In the genomic region with DNA sequence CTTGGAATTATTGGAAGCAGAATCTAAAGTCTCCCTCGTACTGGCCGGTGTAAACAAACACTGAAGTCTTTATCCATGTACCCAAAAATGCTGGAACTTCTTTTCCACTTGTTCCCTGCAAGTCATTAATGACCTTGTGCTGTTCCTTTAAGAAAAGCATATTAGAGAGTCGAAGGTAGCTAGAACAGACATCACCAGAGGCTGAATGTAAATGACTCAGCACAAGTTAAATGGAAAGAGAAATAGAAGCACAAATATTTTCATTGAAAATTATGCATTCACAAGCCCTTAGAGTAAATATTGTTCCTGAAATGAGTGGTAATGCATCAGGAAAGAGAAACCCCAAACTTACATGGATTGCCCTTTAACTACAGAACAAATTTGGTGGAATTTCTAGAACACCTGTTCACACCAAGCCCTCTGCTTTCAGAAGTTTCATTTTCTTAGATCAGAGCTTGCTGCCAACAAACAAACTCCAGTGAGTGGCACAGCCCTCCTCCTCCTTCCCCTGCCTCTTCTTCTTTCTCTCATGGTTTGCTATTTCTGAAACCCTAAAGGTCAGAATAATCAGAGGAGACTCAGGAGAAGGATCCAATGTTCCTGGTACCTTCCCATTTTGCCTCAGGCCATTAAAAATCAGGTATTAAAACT, we compare ENCODE assay signal across 19 cellular contexts.
DNase-seq lines count a peak whose midpoint lies in the region; ATAC-seq and TF ChIP-seq lines count a peak whose summit lies in the region.
"Had no signal": no experiment of that assay in that cellular context is flagged by ENCODE, and none has a peak within 500 bp of the region (broad histone marks: within the 10 kb centered on the region; RNA-seq: fewer than 3 reads in every experiment).

No MANE protein-coding gene starts in this region.

- TF ChIP-seq CTCF in choroid plexus epithelial cell (conservative IDR thresholded peaks at IDR 0.05; ENCODE audit: low read depth, low read length) = no peak

- ATAC-seq in left colon (no peak), GM19395 (IDR thresholded peaks at IDR 0.05; ENCODE audit: unreplicated experiment) (no peak)
- ATAC-seq: left ventricle myocardium superior, Right ventricle myocardium inferior had no signal

- DNase-seq in EL (peak; percentile 4), NCI-H460 (ENCODE audit: extremely low read depth, low read depth) (peak; percentile 12), choroid plexus epithelial cell (ENCODE audit: low read depth) (peak; percentile 11), kidney tubule cell (ENCODE audit: low spot score) (peak; percentile 11), left colon (no peak), DMS79 (lab: John Stamatoyannopoulos, UW) (no peak), epidermal melanocyte (ENCODE audit: insufficient read length, low spot score) (no peak)
- DNase-seq: activated CD8-positive, alpha-beta memory T cell treated with anti-CD3 and anti-CD28 coated beads for 24 hours; activated naive CD8-positive, alpha-beta T cell treated with anti-CD3 and anti-CD28 coated beads for 36 hours; effector CD4-positive, alpha-beta T cell; GDM1; left ventricle myocardium superior; NCI-H1105; posterior cingulate gyrus; testis; WERI-Rb-1 had no signal

- intact Hi-C loops in left colon (cut with DNase I, micrococcal nuclease) = no loop called here

- H3K4me3 ChIP-seq in choroid plexus epithelial cell (ENCODE audit: low read depth, low read length) = no peak overlapping the region
- H3K4me3 ChIP-seq: smooth muscle cell, testis had no signal

Comparison
In these comparisons a context has a peak if more than half of its experiments do, and no peak if none do; other contexts are left out.
1. DNase-seq: peak in EL (single experiment), NCI-H460 (single experiment), choroid plexus epithelial cell (single experiment) and kidney tubule cell (single experiment); none in left colon (0 of 2), DMS79 (single experiment) and epidermal melanocyte (single experiment).